ENCODE assay signal across 16 cellular contexts in the genomic region with DNA sequence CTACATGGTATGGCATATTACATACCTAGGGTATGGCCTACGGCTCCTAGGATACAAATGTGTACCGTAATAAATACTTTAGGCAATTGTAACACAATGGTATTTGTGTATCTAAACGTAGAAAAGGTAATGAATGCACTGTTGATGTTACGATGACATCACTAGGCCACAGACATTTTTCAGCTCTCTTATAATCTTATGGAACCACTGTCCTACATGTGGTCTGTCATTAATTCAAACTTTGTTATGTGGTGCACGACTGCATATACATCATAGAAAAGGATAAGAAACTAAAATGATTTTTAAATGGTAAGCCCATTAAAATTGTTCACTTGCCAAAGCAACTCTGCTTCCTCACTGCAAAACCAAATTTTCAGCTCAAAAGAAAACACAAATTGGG. TPM values are rescaled to one million over a fixed set of nuclear protein-coding genes. Genes with fewer than 3 reads are reported as not detected.
A peak's percentile ranks its signal among the peaks of the same experiment; 100 is the strongest.
DNase-seq lines count a peak whose midpoint lies in the region; ATAC-seq, FAIRE-seq and TF ChIP-seq lines count a peak whose summit lies in the region.
"Had no signal": no experiment of that assay in that cellular context is flagged by ENCODE, and none has a peak within 500 bp of the region (broad histone marks: within the 10 kb centered on the region; RNA-seq: fewer than 3 reads in every experiment).

No MANE protein-coding gene starts in this region.

- no peak overlapping the region for H3K9ac ChIP-seq in mesenchymal stem cell (ENCODE audit: low read length)
- H3K9ac ChIP-seq: BLaER1 treated with 17β-estradiol and CSF1 and Interleukin-3, amounts not matched to agents 10 nM and 100 nM had no signal

- H2BK15ac ChIP-seq in mesenchymal stem cell (ENCODE audit: low read depth, poor library complexity, severe bottlenecking): no peak overlapping the region

- BruUV-seq in Caco-2 (replicated peaks; lab: Mats Ljungman, UMichigan): no TSS peak

- no peak overlapping the region for H3K18ac ChIP-seq in mesenchymal stem cell (ENCODE audit: low read depth in 1 of 2, low read length in 2 of 2)

- H3K9me3 Mint-ChIP-seq in Caco-2 (ENCODE audit: unreplicated experiment) (no peaks in the 10 kb centered on the region), HFFc6 (no peaks in the 10 kb centered on the region)
- H3K9me3 Mint-ChIP-seq: CD8-positive, alpha-beta T cell had no signal

- H3K4me3 ChIP-seq in Caco-2 (ENCODE audit: low read depth, low read length): no peak overlapping the region
- no peak overlapping the region for H3K4me3 ChIP-seq in mesenchymal stem cell (ENCODE audit: insufficient read depth in 1 of 2, low read depth in 1 of 2, low read length in 2 of 2)
- H3K4me3 ChIP-seq: BLaER1 treated with 17β-estradiol and CSF1 and Interleukin-3, amounts not matched to agents 10 nM and 100 nM had no signal

- no peak overlapping the region for H2BK120ac ChIP-seq in mesenchymal stem cell (ENCODE audit: low read depth, low read length)

- H3K27ac ChIP-seq in VCaP (peak overlapping the region; percentile 22; the same call in 1 of the 2 replicates), mesenchymal stem cell (ENCODE audit: low read length, poor library complexity, severe bottlenecking) (no peak overlapping the region)
- H3K27ac ChIP-seq: BLaER1 treated with 17β-estradiol and CSF1 and Interleukin-3, amounts not matched to agents 10 nM and 100 nM had no signal

- H3K27ac Mint-ChIP-seq in Caco-2 (ENCODE audit: unreplicated experiment) (peak overlapping the region; percentile 42), HFFc6 (peak overlapping the region; percentile 15; the same call in 1 of the 2 replicates)

- no peaks in the 10 kb centered on the region for H3K27me3 ChIP-seq in Caco-2 (replicated peaks; ENCODE audit: control insufficient read depth, insufficient read depth, low read length)
- no peaks in the 10 kb centered on the region for H3K27me3 ChIP-seq in mesenchymal stem cell (ENCODE audit: control insufficient read depth in 1 of 2, insufficient read depth in 1 of 2, low read length in 2 of 2)
- H3K27me3 ChIP-seq: BLaER1 treated with 17β-estradiol and CSF1 and Interleukin-3, amounts not matched to agents 10 nM and 100 nM had no signal

- POLR2A ChIA-PET in Caco-2 (lab: Charles Lee): no interaction called here
- POLR2A ChIA-PET in HEK293T (lab: Yijun Ruan, JAX): no interaction called here

- no peak overlapping the region for H3K14ac ChIP-seq in mesenchymal stem cell (ENCODE audit: low read length in 2 of 2)

- H2AK5ac ChIP-seq in mesenchymal stem cell (ENCODE audit: low read length, severe bottlenecking): no peak overlapping the region

- H4K91ac ChIP-seq in mesenchymal stem cell (ENCODE audit: low read length): no peak overlapping the region

- TF ChIP-seq CTCF in Caco-2 (IDR thresholded peaks at IDR 0.05; ENCODE audit: insufficient read depth in 1 of 2, low read depth in 1 of 2, low read length in 1 of 2, severe bottlenecking in 1 of 2, unreplicated experiment in 1 of 2) (no peak), HFFc6 (IDR thresholded peaks at IDR 0.05) (no peak), VCaP (conservative IDR thresholded peaks at IDR 0.05) (no peak)

- H3K36me3 ChIP-seq in Caco-2 (ENCODE audit: control insufficient read depth, insufficient read depth, low read length) (peaks cover 5% of the 10 kb centered on the region), mesenchymal stem cell (ENCODE audit: control insufficient read depth in 1 of 2, insufficient read depth in 2 of 2, low read depth in 1 of 2, low read length in 2 of 2) (peaks cover 8 to 49% of the 10 kb centered on the region in 2 experiments)

- H3K4me2 ChIP-seq in mesenchymal stem cell (ENCODE audit: low read length, poor library complexity, severe bottlenecking): no peak overlapping the region
- H3K4me2 ChIP-seq: BLaER1 treated with 17β-estradiol and CSF1 and Interleukin-3, amounts not matched to agents 10 nM and 100 nM had no signal

- H3K4me3 Mint-ChIP-seq in Caco-2 (ENCODE audit: unreplicated experiment) (no peak overlapping the region), HFFc6 (no peak overlapping the region; the same call in 1 of the 2 replicates)
- H3K4me3 Mint-ChIP-seq: CD8-positive, alpha-beta T cell had no signal

- peaks cover 10% of the 10 kb centered on the region for H3K4me1 Mint-ChIP-seq in Caco-2 (ENCODE audit: low read depth, unreplicated experiment)
- peaks cover 29% of the 10 kb centered on the region for H3K4me1 Mint-ChIP-seq in HFFc6 (ENCODE audit: low read depth)

- no peak for ATAC-seq in GM21528 (IDR thresholded peaks at IDR 0.05; ENCODE audit: low FRiP score, unreplicated experiment)
- ATAC-seq: CD8-positive, alpha-beta T cell had no signal

- 86% methylated on average over 3 of the region's 5 CpGs for WGBS in mesenchymal stem cell

- no peak for DNase-seq in Caco-2
- DNase-seq in HFFc6: no peak
- DNase-seq in mesenchymal stem cell: peak; percentile 10
- DNase-seq in HEK293T (ENCODE audit: extremely low spot score): no peak
- DNase-seq in RCC 7860 (ENCODE audit: low spot score): no peak
- DNase-seq in NCI-H146 treated with DMSO at 0.1 percent for 48 hours (lab: John Stamatoyannopoulos, UW; ENCODE audit: unreplicated experiment): no peak
- DNase-seq: CD8-positive, alpha-beta T cell; NCI-H1105; NCI-H1694; NCI-H2081 treated with DMSO at 0.1 percent for 48 hours; NCI-H510A; SW 1271 had no signal

- no peak overlapping the region for H2BK12ac ChIP-seq in mesenchymal stem cell (ENCODE audit: low read length in 2 of 2)

- H3K23ac ChIP-seq in mesenchymal stem cell (ENCODE audit: low read length in 2 of 2): no peak overlapping the region

- no peak for FAIRE-seq in RCC 7860 (lab: Jason Lieb, UNC)
- FAIRE-seq: GM18507 had no signal

- intact Hi-C loops in Caco-2 (cut with micrococcal nuclease; ENCODE audit: unreplicated experiment): no loop called here

- peaks cover 15% of the 10 kb centered on the region for H3K79me1 ChIP-seq in mesenchymal stem cell (replicated peaks; ENCODE audit: low read length, poor library complexity, severe bottlenecking)

- H4K8ac ChIP-seq in mesenchymal stem cell (ENCODE audit: low read length): no peak overlapping the region

- CTCF ChIA-PET in Caco-2 (lab: Charles Lee) (no interaction called here), HEK293T (lab: Yijun Ruan, JAX) (no interaction called here)

- H3K36me3 Mint-ChIP-seq in Caco-2 (ENCODE audit: insufficient read depth, unreplicated experiment) (peaks cover 58% of the 10 kb centered on the region), HFFc6 (ENCODE audit: low read depth) (peaks cover 23% of the 10 kb centered on the region)

- no peak overlapping the region for H2AFZ ChIP-seq in mesenchymal stem cell (ENCODE audit: low read depth, low read length)

- H3K4ac ChIP-seq in mesenchymal stem cell (ENCODE audit: low read depth in 1 of 2, low read length in 2 of 2): no peak overlapping the region

- H3K27me3 Mint-ChIP-seq in Caco-2 (ENCODE audit: insufficient read depth, unreplicated experiment) (no peaks in the 10 kb centered on the region), HFFc6 (ENCODE audit: insufficient read depth) (no peaks in the 10 kb centered on the region; the same call in 1 of the 2 replicates)

- no peaks in the 10 kb centered on the region for H3K9me3 ChIP-seq in Caco-2
- H3K9me3 ChIP-seq in mesenchymal stem cell (ENCODE audit: control insufficient read depth, low read length): no peaks in the 10 kb centered on the region
- H3K9me3 ChIP-seq: BLaER1 treated with 17β-estradiol and CSF1 and Interleukin-3, amounts not matched to agents 10 nM and 100 nM had no signal

- H3K4me1 ChIP-seq in Caco-2: peaks cover 20% of the 10 kb centered on the region
- H3K4me1 ChIP-seq in mesenchymal stem cell (ENCODE audit: control insufficient read depth, insufficient read depth, low read depth, low read length): no peaks in the 10 kb centered on the region

- no peak overlapping the region for H2BK5ac ChIP-seq in mesenchymal stem cell (ENCODE audit: low read depth, low read length, poor library complexity, severe bottlenecking)

TF ChIP-seq in HEK293T, 16 proteins besides CTCF, POLR2A, EP300 and RAD21:
- TF ChIP-seq L3MBTL2 (conservative IDR thresholded peaks at IDR 0.05) (no peak), SP1 (IDR thresholded peaks at IDR 0.05) (no peak)

RNA-seq across cellular contexts. Expression of a gene that starts 35.7 kb away (rescaled TPM):
- 188 and 205 TPM in 2 replicates for total RNA-seq in Caco-2 (2022)
- 100 to 1,000 TPM; 124 to 150 (median 135) TPM for total RNA-seq in HFFc6 (2021; fragmentation: NEBNext Ultra II Directional; extraction: Animal tissue kit (Norgen Biotek cat#: 25700))
- 101 TPM for polyA plus RNA-seq in mesenchymal stem cell (2013, experiment 1 of 2)
- 99.4 TPM for polyA plus RNA-seq in mesenchymal stem cell (2013, experiment 2 of 2)

RNA-seq across cellular contexts. Expression of a gene that starts 45.6 kb away (rescaled TPM):
- 30.0 and 35.8 TPM in 2 replicates for total RNA-seq in Caco-2 (2022)
- 10 to 100 TPM; 36.7 to 47.0 (median 42.1) TPM for total RNA-seq in HFFc6 (2021; fragmentation: NEBNext Ultra II Directional; extraction: Animal tissue kit (Norgen Biotek cat#: 25700))
- polyA plus RNA-seq in mesenchymal stem cell (2013, experiment 1 of 2): 34.7 TPM
- 36.0 TPM for polyA plus RNA-seq in mesenchymal stem cell (2013, experiment 2 of 2)
